ENCODE assay signal across 9 cellular contexts in the genomic region with DNA sequence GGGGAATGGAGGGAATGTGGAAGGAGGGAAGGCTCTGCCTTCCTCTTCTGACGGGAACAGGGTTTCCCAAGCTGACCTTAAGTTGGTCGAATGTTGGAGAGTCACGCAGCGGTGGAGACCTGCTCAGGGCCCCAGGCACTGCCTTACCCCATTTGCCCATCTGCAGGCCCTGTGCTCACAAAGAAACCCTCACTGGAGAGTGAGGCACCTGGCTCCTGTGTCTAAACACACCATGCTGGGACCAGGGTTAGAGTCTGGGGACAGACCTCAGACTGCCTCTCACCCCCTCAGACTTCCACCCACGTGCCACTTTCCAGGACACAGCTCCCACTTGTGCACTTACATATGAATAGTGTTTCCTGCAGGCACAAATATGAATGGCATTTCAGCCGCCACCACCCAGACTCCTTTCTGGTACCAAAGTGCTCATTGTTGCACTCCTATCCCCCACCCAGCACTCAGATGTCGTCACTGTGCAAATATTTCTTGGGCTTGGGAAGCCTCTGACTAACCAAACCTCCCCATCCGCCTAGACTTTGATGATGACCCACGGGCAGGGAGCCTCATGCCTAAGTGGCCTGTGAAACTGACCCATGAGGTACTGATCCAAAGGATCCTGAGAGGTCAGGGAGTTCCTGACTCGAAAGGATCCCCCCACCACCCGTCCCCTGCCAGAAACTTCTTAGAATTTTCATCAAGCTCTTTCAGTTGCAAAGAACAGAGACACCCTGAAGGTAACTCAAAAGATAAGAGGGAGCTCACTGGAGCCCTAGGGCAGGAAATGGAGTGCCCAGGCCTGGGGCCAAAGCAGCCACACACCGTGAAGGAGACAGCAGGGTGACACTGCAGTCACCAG.
A peak's percentile ranks its signal among the peaks of the same experiment; 100 is the strongest.
DNase-seq lines count a peak whose midpoint lies in the region; ATAC-seq, FAIRE-seq and TF ChIP-seq lines count a peak whose summit lies in the region.
"Had no signal": no experiment of that assay in that cellular context is flagged by ENCODE, and none has a peak within 500 bp of the region (broad histone marks: within the 10 kb centered on the region; RNA-seq: fewer than 3 reads in every experiment).

No MANE protein-coding gene starts in this region.

- CTCF ChIA-PET in endothelial cell of umbilical vein (lab: Charles Lee) = interaction anchor here (0.8 to 1.6 kb wide), 4 partner anchors 9 to 33 kb away, joined by 3 to 10 read pairs (median 4); no protein-coding TSS in a partner anchor

- DNase-seq in AG09309 (ENCODE audit: low read depth) = peak; percentile 90
- peak; percentile 76 for DNase-seq in endothelial cell of umbilical vein (ENCODE audit: low read depth, low spot score)
- DNase-seq in SHP77 (lab: John Stamatoyannopoulos, UW) = no peak
- no peak for DNase-seq in NCI-H2081 treated with DMSO at 0.1 percent for 48 hours (lab: John Stamatoyannopoulos, UW)

- H3K9me3 Mint-ChIP-seq in nephron = no peaks in the 10 kb centered on the region

- H3K9me3 ChIP-seq in endothelial cell of umbilical vein (replicated peaks; ENCODE audit: control insufficient read depth, insufficient read depth, low read length) = no peaks in the 10 kb centered on the region
- H3K9me3 ChIP-seq: ovary had no signal

- no peaks in the 10 kb centered on the region for H4K20me1 ChIP-seq in endothelial cell of umbilical vein (replicated peaks; ENCODE audit: control insufficient read depth, extremely low read depth, insufficient read depth, low read length)

- peaks cover 2% of the 10 kb centered on the region for H3K36me3 Mint-ChIP-seq in nephron (ENCODE audit: low read depth)

- dilution Hi-C loops in endothelial cell of umbilical vein (cut with MboI; ENCODE audit: extremely low pct_ligation_motif_present, low sequenced_read_pairs) = no loop called here

- ATAC-seq in GM21825 (IDR thresholded peaks at IDR 0.05; ENCODE audit: unreplicated experiment) = no peak
- ATAC-seq in HG03342 (IDR thresholded peaks at IDR 0.05; ENCODE audit: unreplicated experiment) = no peak

- H3K4me3 Mint-ChIP-seq in nephron = no peak overlapping the region

- H3K9ac ChIP-seq in endothelial cell of umbilical vein (replicated peaks; ENCODE audit: extremely low read depth, insufficient read depth, low read length) = peak overlapping the region; percentile 57

- peak overlapping the region; percentile 12 for H2AFZ ChIP-seq in endothelial cell of umbilical vein (ENCODE audit: low read depth, low read length)

- TF ChIP-seq EP300 in Ishikawa (IDR thresholded peaks at IDR 0.05; ENCODE audit: borderline replicate concordance) = peak; percentile 81

- TF ChIP-seq RAD21 in Ishikawa (IDR thresholded peaks at IDR 0.05; ENCODE audit: low read depth) = peak; percentile 22; the same call in 1 of the 2 replicates

- peaks cover 26% of the 10 kb centered on the region for H3K4me1 ChIP-seq in endothelial cell of umbilical vein (ENCODE audit: control insufficient read depth, extremely low read depth, insufficient read depth, low read length)

- intact Hi-C loops in endothelial cell of umbilical vein (cut with micrococcal nuclease) = loop anchor here (1.0 kb wide), 2 partner anchors 11 to 34 kb away; no protein-coding TSS in a partner anchor

- no peak overlapping the region for H3K4me3 ChIP-seq in AG09309 (ENCODE audit: control insufficient read depth, low read depth, low read length)
- no peak overlapping the region for H3K4me3 ChIP-seq in endothelial cell of umbilical vein (replicated peaks in 1 of 3; ENCODE audit: insufficient read depth in 1 of 3, low read depth in 1 of 3, low read length in 3 of 3)
- H3K4me3 ChIP-seq: ovary had no signal

- peak overlapping the region; percentile 65 to 75 (median 65) for H3K27ac Mint-ChIP-seq in nephron

- H3K27me3 Mint-ChIP-seq in nephron (ENCODE audit: low read depth) = no peaks in the 10 kb centered on the region

- peak overlapping the region; percentile 89 for H3K27ac ChIP-seq in endothelial cell of umbilical vein (ENCODE audit: insufficient read depth, low read depth, low read length)
- H3K27ac ChIP-seq: ovary had no signal

- TF ChIP-seq CTCF in AG09309 (IDR thresholded peaks at IDR 0.05; ENCODE audit: control insufficient read depth, insufficient read depth, low read depth, low read length, missing control alignments) (no peak), endothelial cell of umbilical vein (IDR thresholded peaks at IDR 0.05; ENCODE audit: extremely low read depth in 1 of 2, insufficient read depth in 1 of 2, low read depth in 1 of 2, low read length in 2 of 2) (no peak), nephron (IDR thresholded peaks at IDR 0.05; ENCODE audit: unreplicated experiment in 3 of 3) (no peak)

- TF ChIP-seq POLR2A in endothelial cell of umbilical vein (IDR thresholded peaks at IDR 0.05; ENCODE audit: low read depth, low read length) = no peak

- peak; percentile 82 for FAIRE-seq in endothelial cell of umbilical vein (lab: Jason Lieb, UNC)

- BruUV-seq in endothelial cell of umbilical vein (replicated peaks; lab: Mats Ljungman, UMichigan) = TSS peak; percentile 52

- POLR2A ChIA-PET in endothelial cell of umbilical vein (lab: Charles Lee) = interaction anchor here (1.1 kb wide), 1 partner anchor 41 kb away, joined by 3 read pairs; no protein-coding TSS in a partner anchor

- H3K27me3 ChIP-seq in endothelial cell of umbilical vein (ENCODE audit: control insufficient read depth in 2 of 2, insufficient read depth in 2 of 2, low read length in 2 of 2) = no peaks in the 10 kb centered on the region
- H3K27me3 ChIP-seq: ovary had no signal

- peaks cover 0 to 2% of the 10 kb centered on the region in 2 experiments for H3K36me3 ChIP-seq in endothelial cell of umbilical vein (ENCODE audit: control insufficient read depth in 2 of 2, extremely low read depth in 1 of 2, insufficient read depth in 2 of 2, low read length in 2 of 2)
- H3K36me3 ChIP-seq: ovary had no signal

- H3K79me2 ChIP-seq in endothelial cell of umbilical vein (ENCODE audit: control insufficient read depth, insufficient read depth, low read length) = no peaks in the 10 kb centered on the region

- no peaks in the 10 kb centered on the region for H3K9me1 ChIP-seq in endothelial cell of umbilical vein (replicated peaks; ENCODE audit: control insufficient read depth, extremely low read depth, insufficient read depth, low read length)

- peaks cover 45% of the 10 kb centered on the region for H3K4me1 Mint-ChIP-seq in nephron

- H3K4me2 ChIP-seq in endothelial cell of umbilical vein (ENCODE audit: insufficient read depth, low read length) = peak overlapping the region; percentile 23

TF ChIP-seq in Ishikawa, 13 proteins besides CTCF, POLR2A, EP300 and RAD21 (continues in another document):
- TF ChIP-seq TAF1 (IDR thresholded peaks at IDR 0.05; ENCODE audit: low read depth) (no peak; the same call in 1 of the 2 replicates), FOXM1 (IDR thresholded peaks at IDR 0.05; ENCODE audit: borderline replicate concordance, low read depth) (peak; percentile 74), EGR1 (IDR thresholded peaks at IDR 0.05) (peak; percentile 62; the same call in 1 of the 2 replicates), ZBTB7A (IDR thresholded peaks at IDR 0.05; ENCODE audit: low read depth) (0 out of 2 replicates have a peak, but pooled peaks have one; percentile 26), NFIC (IDR thresholded peaks at IDR 0.05) (no peak; the same call in 1 of the 2 replicates), CEBPB (IDR thresholded peaks at IDR 0.05) (no peak), TEAD4 (IDR thresholded peaks at IDR 0.05) (peak; percentile 95), CREB1 (IDR thresholded peaks at IDR 0.05; ENCODE audit: low read depth) (no peak), YY1 (IDR thresholded peaks at IDR 0.05; ENCODE audit: low read depth) (peak; percentile 30; the same call in 1 of the 2 replicates), TCF12 (IDR thresholded peaks at IDR 0.05; ENCODE audit: low read depth) (peak; percentile 79)
- TF ChIP-seq, protein P1, sequence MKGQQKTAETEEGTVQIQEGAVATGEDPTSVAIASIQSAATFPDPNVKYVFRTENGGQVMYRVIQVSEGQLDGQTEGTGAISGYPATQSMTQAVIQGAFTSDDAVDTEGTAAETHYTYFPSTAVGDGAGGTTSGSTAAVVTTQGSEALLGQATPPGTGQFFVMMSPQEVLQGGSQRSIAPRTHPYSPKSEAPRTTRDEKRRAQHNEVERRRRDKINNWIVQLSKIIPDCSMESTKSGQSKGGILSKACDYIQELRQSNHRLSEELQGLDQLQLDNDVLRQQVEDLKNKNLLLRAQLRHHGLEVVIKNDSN (IDR thresholded peaks at IDR 0.05) = peak; percentile 72
- TF ChIP-seq, protein P2, sequence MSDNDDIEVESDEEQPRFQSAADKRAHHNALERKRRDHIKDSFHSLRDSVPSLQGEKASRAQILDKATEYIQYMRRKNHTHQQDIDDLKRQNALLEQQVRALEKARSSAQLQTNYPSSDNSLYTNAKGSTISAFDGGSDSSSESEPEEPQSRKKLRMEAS (IDR thresholded peaks at IDR 0.05) = peak; percentile 77

TF ChIP-seq in endothelial cell of umbilical vein, 7 proteins besides CTCF, POLR2A, EP300 and RAD21:
- TF ChIP-seq, protein P2 (IDR thresholded peaks at IDR 0.05; ENCODE audit: insufficient read depth, insufficient read length) = peak; percentile 39
- TF ChIP-seq MYC (IDR thresholded peaks at IDR 0.05; ENCODE audit: low read depth, low read length) = peak; percentile 39
- TF ChIP-seq JUN (IDR thresholded peaks at IDR 0.05; ENCODE audit: borderline replicate concordance, insufficient read depth, insufficient read length, low read depth) = peak; percentile 81
- TF ChIP-seq FOS (IDR thresholded peaks at IDR 0.05; ENCODE audit: borderline replicate concordance, insufficient read depth, low read length) = peak; percentile 75
- TF ChIP-seq GATA2 (IDR thresholded peaks at IDR 0.05; ENCODE audit: insufficient read depth, insufficient read length, low read depth, low read length) = peak; percentile 7
- TF ChIP-seq POLR2AphosphoS5 (IDR thresholded peaks at IDR 0.05; ENCODE audit: insufficient read depth, low read depth, low read length) = peak; percentile 50
- no peak for TF ChIP-seq EZH2 (IDR thresholded peaks at IDR 0.05; ENCODE audit: borderline replicate concordance, low read depth, low read length, severe bottlenecking)

Comparison
In these comparisons a context has a peak if more than half of its experiments do, and no peak if none do; other contexts are left out.
1. DNase-seq: peak in AG09309 (single experiment) and endothelial cell of umbilical vein (single experiment); none in SHP77 (0 of 2) and NCI-H2081 treated with DMSO at 0.1 percent for 48 hours (single experiment).